8 cellular contexts compared by ENCODE assay signal in genomic region chr1:62508187-62508758, GRCh38.
DNase-seq lines count a peak whose midpoint lies in the region; ATAC-seq, FAIRE-seq and TF ChIP-seq lines count a peak whose summit lies in the region.

No MANE protein-coding gene starts in this region.

- no peak for ATAC-seq in HCT116
- no peak for ATAC-seq in Panc1
- ATAC-seq in pancreas: peak in 3 of 4 donors; percentile 52 to 67 (median 64)
- no peak for ATAC-seq in GM19023 (IDR thresholded peaks at IDR 0.05; ENCODE audit: unreplicated experiment)
- ATAC-seq in HG03571 (IDR thresholded peaks at IDR 0.05; ENCODE audit: unreplicated experiment): no peak

- no peak for FAIRE-seq in pancreas (lab: Jason Lieb, UNC)

- intact Hi-C loops in HCT116 (cut with micrococcal nuclease) (loop anchor here (1.0 kb wide), 1 partner anchor 238 kb away; no protein-coding TSS in a partner anchor), Panc1 (cut with micrococcal nuclease; ENCODE audit: unreplicated experiment) (loop anchor here (2.0 kb wide), 1 partner anchor 233 kb away; no protein-coding TSS in a partner anchor), pancreas (cut with DNase I) (loop anchor here in 1 of 3 donors (10.0 kb wide), 1 partner anchor 237 kb away; no protein-coding TSS in a partner anchor)

- in situ Hi-C loops in Panc1 (cut with HindIII; ENCODE audit: low pct_unique_long_range_greater_than_20kb, low sequenced_read_pairs): no loop called here

- H2AFZ ChIP-seq in HCT116 (ENCODE audit: low read depth, low read length, poor library complexity, severe bottlenecking): no peak overlapping the region

- no peaks in the 10 kb centered on the region for H3K79me2 ChIP-seq in HCT116 (ENCODE audit: insufficient read depth, low read length)

- H3K27ac ChIP-seq in HCT116 (ENCODE audit: low read depth, low read length): no peak overlapping the region
- no peak overlapping the region for H3K27ac ChIP-seq in Panc1 (ENCODE audit: low read length)
- no peak overlapping the region for H3K27ac ChIP-seq in pancreas

- TF ChIP-seq RAD21 in HCT116 (IDR thresholded peaks at IDR 0.05; ENCODE audit: low read depth): peak; percentile 66

- H3K9me2 ChIP-seq in HCT116 (ENCODE audit: insufficient read depth): no peaks in the 10 kb centered on the region

- H3K4me1 ChIP-seq in HCT116 (ENCODE audit: control insufficient read depth in 1 of 2, insufficient read depth in 2 of 2, low read length in 2 of 2): no peaks in the 10 kb centered on the region
- H3K4me1 ChIP-seq in Panc1 (ENCODE audit: control insufficient read depth, insufficient read depth, low read length): no peaks in the 10 kb centered on the region
- no peaks in the 10 kb centered on the region for H3K4me1 ChIP-seq in pancreas

- peak; percentile 42 for DNase-seq in COLO829 (ENCODE audit: low spot score)
- DNase-seq in HCT116 (ENCODE audit: low read depth, low spot score): peak; percentile 33
- DNase-seq in Panc1 (ENCODE audit: low read depth, low spot score): peak; percentile 18
- no peak for DNase-seq in epithelial cell of proximal tubule (ENCODE audit: low read depth)
- DNase-seq in pancreas: peak in 1 of 6 donors; percentile 14
- DNase-seq in activated naive CD4-positive, alpha-beta T cell (lab: John Stamatoyannopoulos, UW): no peak

- H3K9ac ChIP-seq in HCT116 (ENCODE audit: low read length): no peak overlapping the region

- H3K9me3 ChIP-seq in HCT116 (ENCODE audit: control insufficient read depth in 1 of 2, insufficient read depth in 1 of 2, low read depth in 1 of 2, low read length in 2 of 2): no peaks in the 10 kb centered on the region
- H3K9me3 ChIP-seq in Panc1 (ENCODE audit: control insufficient read depth, insufficient read depth, low read depth, low read length): no peaks in the 10 kb centered on the region
- no peaks in the 10 kb centered on the region for H3K9me3 ChIP-seq in pancreas

- WGBS in pancreas, 2 donors: 90 to 94% methylated on average over 1 of the region's 1 CpG

- RAD21 ChIA-PET in HCT116 (lab: Charles Lee; ENCODE audit: low non-redundant PET in 1 of 2, low total read pairs in 2 of 2, uncharacterized antibody in 2 of 2, unreplicated experiment in 2 of 2): interaction anchor here in 1 of 2 experiments (1.4 kb wide), 1 partner anchor 238 kb away, joined by 9 read pairs; no protein-coding TSS in a partner anchor

- no peak overlapping the region for H3K4me2 ChIP-seq in HCT116 (ENCODE audit: low read length)

- POLR2A ChIA-PET in HCT116 (lab: Charles Lee): interaction anchor here (1.0 kb wide), 1 partner anchor 238 kb away, joined by 3 read pairs; no protein-coding TSS in a partner anchor
- POLR2A ChIA-PET in Panc1 (lab: Charles Lee): interaction anchor here (0.6 kb wide), 2 partner anchors 380 to 688 kb away, joined by 6 to 7 read pairs; no protein-coding TSS in a partner anchor

- TF ChIP-seq POLR2A in HCT116 (IDR thresholded peaks at IDR 0.05; ENCODE audit: borderline replicate concordance, extremely low read depth, insufficient read depth, insufficient read length): no peak

- TF ChIP-seq CTCF in HCT116 (IDR thresholded peaks at IDR 0.05 in 2 of 3, conservative IDR thresholded peaks at IDR 0.05 in 1 of 3; ENCODE audit: borderline replicate concordance in 1 of 3, insufficient read depth in 1 of 3, low read depth in 2 of 3, low read length in 2 of 3): peak; percentile 58 to 73 (median 62); a peak in 5 of 6 replicates
- peak; percentile 69; the same call in 1 of the 2 replicates for TF ChIP-seq CTCF in Panc1 (IDR thresholded peaks at IDR 0.05)
- TF ChIP-seq CTCF in epithelial cell of proximal tubule (conservative IDR thresholded peaks at IDR 0.05; ENCODE audit: low read depth, low read length): peak; percentile 71
- peak in 3 of 4 donors; percentile 25 to 27 (median 26) for TF ChIP-seq CTCF in pancreas (IDR thresholded peaks at IDR 0.05)

- no peaks in the 10 kb centered on the region for H4K20me1 ChIP-seq in HCT116 (ENCODE audit: insufficient read depth)

- no peaks in the 10 kb centered on the region for H3K27me3 ChIP-seq in HCT116 (ENCODE audit: insufficient read depth, low read length)
- no peaks in the 10 kb centered on the region for H3K27me3 ChIP-seq in Panc1 (ENCODE audit: control insufficient read depth, insufficient read depth, low read length)
- no peaks in the 10 kb centered on the region for H3K27me3 ChIP-seq in pancreas

- H3K4me3 ChIP-seq in HCT116 (replicated peaks in 1 of 2; ENCODE audit: low read depth in 1 of 2, low read length in 2 of 2) (no peak overlapping the region), Panc1 (ENCODE audit: low read depth in 2 of 2, low read length in 2 of 2) (no peak overlapping the region), epithelial cell of proximal tubule (ENCODE audit: low read depth, low read length) (no peak overlapping the region), pancreas (no peak overlapping the region)

- CTCF ChIA-PET in HCT116 (lab: Charles Lee) (interaction anchor here (0.6 to 2.3 kb wide), 8 partner anchors 9 to 303 kb away, joined by 3 to 43 read pairs (median 3); no protein-coding TSS in a partner anchor), Panc1 (lab: Charles Lee) (interaction anchor here (0.6 to 1.8 kb wide), 2 partner anchors 88 to 238 kb away, joined by 3 to 7 read pairs; no protein-coding TSS in a partner anchor)

- no peaks in the 10 kb centered on the region for H3K36me3 ChIP-seq in HCT116 (ENCODE audit: control insufficient read depth in 1 of 2, insufficient read depth in 2 of 2, low read length in 2 of 2)
- peaks cover 7% of the 10 kb centered on the region for H3K36me3 ChIP-seq in Panc1 (ENCODE audit: control insufficient read depth, insufficient read depth, low read length)
- H3K36me3 ChIP-seq in pancreas: no peaks in the 10 kb centered on the region

- BruUV-seq in HCT116 (replicated peaks; lab: Mats Ljungman, UMichigan) (no TSS peak), Panc1 (replicated peaks; lab: Mats Ljungman, UMichigan) (no TSS peak)

TF ChIP-seq in HCT116, 20 proteins besides CTCF, POLR2A, EP300 and RAD21 (continues in another document):
- no peak for TF ChIP-seq REST (IDR thresholded peaks at IDR 0.05; ENCODE audit: low read depth)
- TF ChIP-seq CBX3 (IDR thresholded peaks at IDR 0.05; ENCODE audit: low read depth): no peak
- no peak for TF ChIP-seq ZFX (IDR thresholded peaks at IDR 0.05)
- no peak for TF ChIP-seq SRF (IDR thresholded peaks at IDR 0.05; ENCODE audit: low read depth)
- TF ChIP-seq ELF1 (IDR thresholded peaks at IDR 0.05; ENCODE audit: borderline replicate concordance, low read depth): no peak
- TF ChIP-seq SP1 (IDR thresholded peaks at IDR 0.05; ENCODE audit: low read depth): no peak
- no peak for TF ChIP-seq JUND (IDR thresholded peaks at IDR 0.05)
- TF ChIP-seq YY1 (IDR thresholded peaks at IDR 0.05; ENCODE audit: extremely low read depth, insufficient replicate concordance, low read depth, low read length): no peak
- TF ChIP-seq SIN3A (IDR thresholded peaks at IDR 0.05; ENCODE audit: low read depth): no peak
- no peak for TF ChIP-seq ATF3 (IDR thresholded peaks at IDR 0.05)
- no peak for TF ChIP-seq ZBTB33 (IDR thresholded peaks at IDR 0.05; ENCODE audit: extremely low read depth, insufficient replicate concordance, low read length)
- no peak for TF ChIP-seq TCF7L2 (IDR thresholded peaks at IDR 0.05; ENCODE audit: borderline replicate concordance, extremely low read depth, insufficient read depth, insufficient read length)
- TF ChIP-seq CEBPB (IDR thresholded peaks at IDR 0.05; ENCODE audit: low read depth): no peak
- TF ChIP-seq EZH2phosphoT487 (IDR thresholded peaks at IDR 0.05; ENCODE audit: borderline replicate concordance): no peak
- TF ChIP-seq EZH2 (IDR thresholded peaks at IDR 0.05): no peak

Comparison
In these comparisons a context has a peak if more than half of its experiments do, and no peak if none do; other contexts are left out.
1. DNase-seq: peak in COLO829 (single experiment), HCT116 (single experiment) and Panc1 (single experiment); none in epithelial cell of proximal tubule (single experiment) and activated naive CD4-positive, alpha-beta T cell (0 of 4).
2. ATAC-seq: peak in pancreas (3 of 4); none in HCT116 (single experiment), Panc1 (single experiment), GM19023 (single experiment) and HG03571 (single experiment).
3. Peak in every context shown above with its lines, with median percentiles within 50 percentile points of each other: CTCF ChIP-seq.